ENCODE assay signal across 12 cellular contexts in the genomic region with DNA sequence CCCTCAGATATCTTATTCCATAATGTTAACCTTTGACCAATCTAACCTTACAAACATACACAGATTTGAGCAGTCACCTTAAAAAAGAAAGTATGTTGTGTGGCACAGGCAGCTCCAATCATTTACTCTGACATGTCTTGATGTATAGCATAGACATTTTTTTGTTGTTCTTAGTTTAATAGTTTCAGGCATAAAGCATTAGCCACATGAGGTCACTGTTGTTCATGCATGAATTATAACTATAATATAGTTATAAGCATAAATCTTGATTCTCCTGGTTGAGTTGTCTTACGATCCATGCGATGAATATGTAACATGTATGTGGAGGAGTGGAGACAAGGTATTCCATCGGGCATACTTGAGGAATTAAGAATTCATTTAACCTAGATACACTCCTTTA. TPM values are rescaled to one million over a fixed set of nuclear protein-coding genes. Genes with fewer than 3 reads are reported as not detected.
DNase-seq lines count a peak whose midpoint lies in the region; ATAC-seq, FAIRE-seq and TF ChIP-seq lines count a peak whose summit lies in the region.
"Had no signal": no experiment of that assay in that cellular context is flagged by ENCODE, and none has a peak within 500 bp of the region (broad histone marks: within the 10 kb centered on the region; RNA-seq: fewer than 3 reads in every experiment).

No MANE protein-coding gene starts in this region.

- H3K27ac Mint-ChIP-seq in WTC11: no peak overlapping the region

- no peak overlapping the region for H3K4me3 ChIP-seq in MM.1S (ENCODE audit: low read length)
- H3K4me3 ChIP-seq in keratinocyte (ENCODE audit: control insufficient read depth in 2 of 3, extremely low read depth in 1 of 3, insufficient read depth in 2 of 3, low read depth in 1 of 3, low read length in 3 of 3): no peak overlapping the region
- no peak overlapping the region for H3K4me3 ChIP-seq in neuronal stem cell (ENCODE audit: low read length in 2 of 2)
- H3K4me3 ChIP-seq: SJSA1 had no signal

- no peak overlapping the region for H4K8ac ChIP-seq in neuronal stem cell (ENCODE audit: low read depth, low read length)

- no peaks in the 10 kb centered on the region for H3K27me3 ChIP-seq in MM.1S (replicated peaks; ENCODE audit: insufficient read depth, low read length)
- H3K27me3 ChIP-seq in keratinocyte (ENCODE audit: control insufficient read depth, extremely low read depth, insufficient read depth, low read length): no peaks in the 10 kb centered on the region
- H3K27me3 ChIP-seq in neuronal stem cell (ENCODE audit: control insufficient read depth in 3 of 3, insufficient read depth in 3 of 3, low read depth in 1 of 3, low read length in 3 of 3): no peaks in the 10 kb centered on the region

- H2BK5ac ChIP-seq in neuronal stem cell (ENCODE audit: low read length): no peak overlapping the region

- H3K14ac ChIP-seq in neuronal stem cell (ENCODE audit: low read length): no peak overlapping the region

- TF ChIP-seq POLR2A in GM12892 (IDR thresholded peaks at IDR 0.05; ENCODE audit: low read depth, low read length): no peak

- no peak overlapping the region for H3K23ac ChIP-seq in neuronal stem cell (ENCODE audit: low read depth, low read length, poor library complexity)

- FAIRE-seq in GM12892 (lab: Jason Lieb, UNC) (peak; percentile 14), keratinocyte (lab: Jason Lieb, UNC) (no peak)
- FAIRE-seq: small intestine had no signal

- no peak overlapping the region for H2BK12ac ChIP-seq in neuronal stem cell (ENCODE audit: low read length)

- H4K20me1 ChIP-seq in MM.1S (ENCODE audit: insufficient read depth, low read length): no peaks in the 10 kb centered on the region
- no peaks in the 10 kb centered on the region for H4K20me1 ChIP-seq in keratinocyte (ENCODE audit: control insufficient read depth, extremely low read depth, insufficient read depth, low read length)

- in situ Hi-C loops in SK-MEL-5 (cut with HindIII; ENCODE audit: low pct_unique_long_range_greater_than_20kb, low sequenced_read_pairs): no loop called here

- DNase-seq in GM12892 (ENCODE audit: insufficient read length): no peak
- DNase-seq in MM.1S: peak; percentile 35
- DNase-seq in SK-MEL-5 (ENCODE audit: low read depth, low spot score): peak; percentile 29
- no peak for DNase-seq in keratinocyte (ENCODE audit: low read depth, low spot score)
- DNase-seq in WTC11 (ENCODE audit: low spot score): no peak
- DNase-seq in neuronal stem cell (ENCODE audit: low spot score): no peak
- DNase-seq in activated CD4-positive, CD25-positive, alpha-beta regulatory T cell (lab: John Stamatoyannopoulos, UW): no peak
- DNase-seq: activated T-cell treated with anti-CD3 and anti-CD28 coated beads, Interleukin-2, amount 50 U/mL, for 4 hours; small intestine had no signal

- H3K36me3 ChIP-seq in MM.1S (replicated peaks; ENCODE audit: insufficient read depth, low read length) (no peaks in the 10 kb centered on the region), keratinocyte (ENCODE audit: control insufficient read depth in 2 of 2, extremely low read depth in 1 of 2, insufficient read depth in 2 of 2, low read length in 2 of 2) (no peaks in the 10 kb centered on the region), neuronal stem cell (replicated peaks in 1 of 2; ENCODE audit: control insufficient read depth in 2 of 2, insufficient read depth in 2 of 2, low read length in 2 of 2) (no peaks in the 10 kb centered on the region)
- H3K36me3 ChIP-seq: SJSA1 had no signal

- WGBS in neuronal stem cell (ENCODE audit: extremely low coverage in 2 of 2, insufficient read length in 2 of 2, insufficient replicate concordance in 1 of 2), 2 donors: no CpG with 5 or more reads among the region's 3 CpGs

- H3K4me1 Mint-ChIP-seq in WTC11: no peaks in the 10 kb centered on the region

- H3K4me2 ChIP-seq in MM.1S (ENCODE audit: low read depth, low read length) (no peak overlapping the region), keratinocyte (ENCODE audit: control insufficient read depth, extremely low read depth, insufficient read depth, low read depth, low read length) (no peak overlapping the region), neuronal stem cell (ENCODE audit: insufficient read depth, low read length, poor library complexity, severe bottlenecking) (no peak overlapping the region)

- no peak overlapping the region for H3K4ac ChIP-seq in neuronal stem cell (ENCODE audit: low read length)

- H2BK15ac ChIP-seq in neuronal stem cell (ENCODE audit: low read length): no peak overlapping the region

- H3K9me3 ChIP-seq in MM.1S (replicated peaks; ENCODE audit: insufficient read depth, low read length) (no peaks in the 10 kb centered on the region), keratinocyte (ENCODE audit: control insufficient read depth, low read depth, low read length) (no peaks in the 10 kb centered on the region), neuronal stem cell (replicated peaks in 1 of 2; ENCODE audit: control insufficient read depth in 2 of 2, insufficient read depth in 1 of 2, low read depth in 1 of 2, low read length in 2 of 2) (no peaks in the 10 kb centered on the region)
- H3K9me3 ChIP-seq: SJSA1 had no signal

- H3K9me1 ChIP-seq in keratinocyte (ENCODE audit: control insufficient read depth, extremely low read depth, insufficient read depth, low read length): no peaks in the 10 kb centered on the region

- H3K79me2 ChIP-seq in MM.1S (ENCODE audit: low read length) (no peaks in the 10 kb centered on the region), keratinocyte (ENCODE audit: control insufficient read depth, insufficient read depth, low read length) (no peaks in the 10 kb centered on the region)

- ATAC-seq in WTC11: no peak
- ATAC-seq in HG02852 (IDR thresholded peaks at IDR 0.05; ENCODE audit: unreplicated experiment): no peak
- ATAC-seq: activated T-cell treated with anti-CD3 and anti-CD28 coated beads, Interleukin-2, amount 50 U/mL, for 4 hours had no signal

- no peak overlapping the region for H3K18ac ChIP-seq in neuronal stem cell (ENCODE audit: low read length)

- H3K4me3 Mint-ChIP-seq in WTC11: no peak overlapping the region
- H3K4me3 Mint-ChIP-seq: activated T-cell treated with anti-CD3 and anti-CD28 coated beads, Interleukin-2, amount 50 U/mL, for 4 hours had no signal

- no peak overlapping the region for H3K27ac ChIP-seq in MM.1S (ENCODE audit: low read length)
- no peak overlapping the region for H3K27ac ChIP-seq in keratinocyte (ENCODE audit: control insufficient read depth, insufficient read depth, low read length)
- no peak overlapping the region for H3K27ac ChIP-seq in neuronal stem cell (replicated peaks; ENCODE audit: low read length)
- H3K27ac ChIP-seq: HL-60, SJSA1 had no signal

- H3K9me3 Mint-ChIP-seq in WTC11: no peaks in the 10 kb centered on the region
- H3K9me3 Mint-ChIP-seq: activated T-cell treated with anti-CD3 and anti-CD28 coated beads, Interleukin-2, amount 50 U/mL, for 4 hours had no signal

- no peaks in the 10 kb centered on the region for H3K27me3 Mint-ChIP-seq in WTC11 (ENCODE audit: low read depth)

- H3F3A ChIP-seq in MM.1S (ENCODE audit: insufficient read depth, low read length): no peaks in the 10 kb centered on the region

- no peaks in the 10 kb centered on the region for H3K4me1 ChIP-seq in MM.1S (ENCODE audit: low read length)
- no peaks in the 10 kb centered on the region for H3K4me1 ChIP-seq in keratinocyte (ENCODE audit: control insufficient read depth, extremely low read depth, insufficient read depth, low read length)
- H3K4me1 ChIP-seq in neuronal stem cell (ENCODE audit: control insufficient read depth in 2 of 2, insufficient read depth in 1 of 2, low read depth in 1 of 2, low read length in 2 of 2): no peaks in the 10 kb centered on the region
- H3K4me1 ChIP-seq: SJSA1 had no signal

- no peaks in the 10 kb centered on the region for H3K9me2 ChIP-seq in MM.1S (replicated peaks; ENCODE audit: insufficient read depth, low read length)

- no peak overlapping the region for H2AFZ ChIP-seq in MM.1S (ENCODE audit: low read length)
- H2AFZ ChIP-seq in keratinocyte (ENCODE audit: control insufficient read depth, low read length): no peak overlapping the region
- no peak overlapping the region for H2AFZ ChIP-seq in neuronal stem cell (ENCODE audit: low read length)

- CTCF ChIA-PET in WTC11 (lab: Charles Lee): interaction anchor here (2.0 kb wide), 1 partner anchor 25 kb away, joined by 13 read pairs; no protein-coding TSS in a partner anchor

- H2AK5ac ChIP-seq in neuronal stem cell (ENCODE audit: low read depth, low read length): no peak overlapping the region

- no peaks in the 10 kb centered on the region for H3K36me3 Mint-ChIP-seq in WTC11

- TF ChIP-seq CTCF in MM.1S (IDR thresholded peaks at IDR 0.05; ENCODE audit: low read length): peak; percentile 42
- TF ChIP-seq CTCF in keratinocyte (optimal IDR thresholded peaks at IDR 0.05 in 1 of 3, IDR thresholded peaks at IDR 0.05 in 1 of 3, conservative IDR thresholded peaks at IDR 0.05 in 1 of 3; ENCODE audit: extremely low read depth in 1 of 3, insufficient read depth in 2 of 3, low read length in 3 of 3): peak in 2 of 3 experiments; percentile 19 to 33
- no peak for TF ChIP-seq CTCF in WTC11 (IDR thresholded peaks at IDR 0.05)

- H3K79me1 ChIP-seq in neuronal stem cell (ENCODE audit: low read depth, low read length): no peaks in the 10 kb centered on the region

- dilution Hi-C loops in keratinocyte (cut with MboI; ENCODE audit: extremely low pct_ligation_motif_present, low sequenced_read_pairs): loop anchor here (25.0 kb wide), 1 partner anchor 185 kb away; no protein-coding TSS in a partner anchor

- POLR2A ChIA-PET in WTC11 (lab: Charles Lee): no interaction called here

- H2BK120ac ChIP-seq in neuronal stem cell (ENCODE audit: low read depth, low read length): no peak overlapping the region

- H3K9ac ChIP-seq in MM.1S (ENCODE audit: low read length) (no peak overlapping the region), keratinocyte (ENCODE audit: control insufficient read depth, extremely low read depth, insufficient read depth, low read length) (no peak overlapping the region), neuronal stem cell (ENCODE audit: low read depth, low read length, poor library complexity) (no peak overlapping the region)

- no peak overlapping the region for H4K91ac ChIP-seq in neuronal stem cell (ENCODE audit: low read depth, low read length, poor library complexity)

RNA-seq across cellular contexts. Expression of gene NKAIN2, which starts 26.1 kb away (rescaled TPM):
- polyA plus RNA-seq in GM12892 (2012; ENCODE audit: missing spikeins): not detected
- total RNA-seq in SK-MEL-5 (2014; rRNA removed; shearing (Covaris generic)): 0.11 TPM in 1 of 2 replicates, not detected in the other
- 0.04 and 0.08 TPM in 2 replicates for polyA plus RNA-seq in SK-MEL-5 (2015; cell fraction: cytosol; rRNA removed)
- not detected in 2 replicates for polyA plus RNA-seq in SK-MEL-5 (2015; cell fraction: nucleus; rRNA removed)
- polyA plus RNA-seq in keratinocyte: 0.13 TPM in 1 of 3 replicates, not detected in the others
- polyA plus RNA-seq in keratinocyte (2011; ENCODE audit: low read depth): not detected
- not detected in 2 replicates for polyA plus RNA-seq in keratinocyte (2011; cell fraction: cytosol; rRNA removed)
- not detected in 2 replicates for polyA plus RNA-seq in keratinocyte (2011; cell fraction: nucleus; rRNA removed)
- polyA plus RNA-seq in keratinocyte (2012; ENCODE audit: low replicate concordance): 0.03 and 0.08 TPM in 2 replicates
- not detected in 3 replicates for polyA minus RNA-seq in keratinocyte
- polyA minus RNA-seq in keratinocyte (2011; cell fraction: cytosol; rRNA and poly(A)+ RNA removed): not detected
- polyA minus RNA-seq in keratinocyte (2011; cell fraction: nucleus; rRNA and poly(A)+ RNA removed): not detected in 2 replicates
- 0.33 to 0.64 TPM (median 0.41 TPM) in 3 replicates for total RNA-seq in WTC11 (2021)
- polyA plus RNA-seq in neuronal stem cell (2013, experiment 1 of 2): 0.82 TPM
- 6.8 TPM for polyA plus RNA-seq in neuronal stem cell (2013, experiment 2 of 2)
- total RNA-seq: activated T-cell treated with anti-CD3 and anti-CD28 coated beads, Interleukin-2, amount 50 U/mL, for 4 hours; SJSA1 had no signal

Comparison
In these comparisons a context has a peak if more than half of its experiments do, and no peak if none do; other contexts are left out.
1. DNase-seq: peak in MM.1S (single experiment) and SK-MEL-5 (single experiment); none in GM12892 (single experiment), keratinocyte (single experiment), WTC11 (single experiment), neuronal stem cell (single experiment) and activated CD4-positive, CD25-positive, alpha-beta regulatory T cell (0 of 4).